1 cellular context compared by ENCODE assay signal in genomic region chr12:132772551-132772950, GRCh38.
TF ChIP-seq lines count a peak whose summit lies in the region.

No MANE protein-coding gene starts in this region.

TF ChIP-seq in K562, 482 proteins besides CTCF, POLR2A, EP300 and RAD21 (continued from another document):
- TF ChIP-seq ZBTB1 (CRISPR knock-in tag; IDR thresholded peaks at IDR 0.05; ENCODE audit: borderline replicate concordance, low read depth), result no peak
- no peak for TF ChIP-seq HBP1 (CRISPR knock-in tag; IDR thresholded peaks at IDR 0.05)
